In the genomic region with DNA sequence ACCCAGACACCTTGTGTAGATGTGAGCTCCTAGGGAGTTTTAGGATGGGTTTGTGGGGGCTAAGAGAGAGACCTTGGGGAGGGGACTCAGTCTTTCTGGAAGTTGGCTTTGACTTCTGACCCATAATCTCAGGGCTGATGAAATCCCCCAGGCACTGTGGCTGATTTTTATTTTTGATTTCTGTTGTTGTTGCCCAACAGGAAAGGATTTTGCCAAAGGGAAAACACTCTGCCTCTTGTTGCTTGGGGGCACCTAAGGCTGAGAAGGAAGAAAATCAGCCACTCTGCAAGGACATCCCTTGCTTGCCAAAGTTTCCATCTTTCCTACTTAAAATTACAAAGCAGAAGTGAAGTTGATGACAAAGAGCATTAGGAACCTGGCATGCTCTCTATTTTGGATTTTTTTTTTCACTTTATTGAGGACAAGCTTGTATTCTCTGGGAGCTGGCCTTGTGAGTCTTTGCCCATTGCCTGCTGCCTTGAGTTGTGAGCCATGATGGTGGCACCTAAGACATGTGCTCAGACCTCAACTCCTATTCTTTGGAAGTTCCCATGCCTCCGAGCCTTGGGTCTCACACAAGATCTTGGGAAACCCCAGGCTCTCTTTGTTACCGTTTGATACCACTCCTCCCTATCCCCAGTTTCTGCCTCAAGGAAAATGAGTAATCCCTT, we compare ENCODE assay signal across 14 cellular contexts. TPM values are rescaled to one million over a fixed set of nuclear protein-coding genes. Genes with fewer than 3 reads are reported as not detected.
DNase-seq lines count a peak whose midpoint lies in the region; ATAC-seq and TF ChIP-seq lines count a peak whose summit lies in the region.
"Had no signal": no experiment of that assay in that cellular context is flagged by ENCODE, and none has a peak within 500 bp of the region (broad histone marks: within the 10 kb centered on the region; RNA-seq: fewer than 3 reads in every experiment).

No MANE protein-coding gene starts in this region.

- H3K4me3 ChIP-seq in muscle layer of duodenum (ENCODE audit: low read depth in 1 of 2, low read length in 2 of 2) (no peak overlapping the region), upper lobe of left lung (no peak overlapping the region)
- H3K4me3 ChIP-seq: mucosa of descending colon had no signal

- in situ Hi-C loops in SK-MEL-5 (cut with HindIII; ENCODE audit: low pct_unique_long_range_greater_than_20kb, low sequenced_read_pairs): no loop called here

- peaks cover 5% of the 10 kb centered on the region for H3K9me3 Mint-ChIP-seq in type B pancreatic cell
- H3K9me3 Mint-ChIP-seq: stimulated activated effector memory CD8-positive, alpha-beta T cell treated with anti-CD3 and anti-CD28 coated beads, Interleukin-12 subunit alpha, Interleukin-12 subunit beta, amount 100 ng/mL, for 72 hours had no signal

- H3K9me3 ChIP-seq in muscle layer of duodenum (ENCODE audit: control insufficient read depth in 1 of 2, low read length in 2 of 2) (no peaks in the 10 kb centered on the region), upper lobe of left lung (no peaks in the 10 kb centered on the region)

- H3K27ac Mint-ChIP-seq in type B pancreatic cell: no peak overlapping the region
- H3K27ac Mint-ChIP-seq: stimulated activated effector memory CD8-positive, alpha-beta T cell treated with anti-CD3 and anti-CD28 coated beads, Interleukin-12 subunit alpha, Interleukin-12 subunit beta, amount 100 ng/mL, for 72 hours had no signal

- no peak for TF ChIP-seq CTCF in upper lobe of left lung (IDR thresholded peaks at IDR 0.05)
- TF ChIP-seq CTCF in type B pancreatic cell (conservative IDR thresholded peaks at IDR 0.05): no peak

- ATAC-seq in upper lobe of left lung (ENCODE audit: low FRiP score in 2 of 2): no peak
- ATAC-seq: HCT116; stimulated activated effector memory CD8-positive, alpha-beta T cell treated with anti-CD3 and anti-CD28 coated beads, Interleukin-12 subunit alpha, Interleukin-12 subunit beta, amount 100 ng/mL, for 72 hours had no signal

- no peak for TF ChIP-seq POLR2A in upper lobe of left lung (IDR thresholded peaks at IDR 0.05)

- H3K4me1 Mint-ChIP-seq in type B pancreatic cell (ENCODE audit: unreplicated experiment): peaks cover 10% of the 10 kb centered on the region

- H3K27ac ChIP-seq in muscle layer of duodenum (ENCODE audit: low read length) (peak overlapping the region; percentile 0), upper lobe of left lung (peak overlapping the region; percentile 62 to 81 (median 72))

- DNase-seq in SK-MEL-5 (ENCODE audit: low read depth, low spot score) (peak; percentile 37), fibroblast of gingiva (ENCODE audit: low read depth) (peak; percentile 80), upper lobe of left lung (no peak), type B pancreatic cell (ENCODE audit: extremely low spot score, unreplicated experiment) (no peak), NCI-H2196 (lab: John Stamatoyannopoulos, UW; ENCODE audit: unreplicated experiment) (no peak)
- DNase-seq in activated CD8-positive, alpha-beta memory T cell treated with anti-CD3 and anti-CD28 coated beads, Interleukin-2, amount 50 U/mL, for 48 hours: no peak
- DNase-seq: activated gamma-delta T cell treated with Interleukin-2 at 50 U/mL for 16 hours; MM.1S; NCI-H2171; stimulated activated CD4-positive, alpha-beta T cell treated with anti-CD3 and anti-CD28 coated beads, Interleukin-4, amount 100 ng/mL, for 1 hour had no signal

- TF ChIP-seq EP300 in upper lobe of left lung (IDR thresholded peaks at IDR 0.05): no peak

- no peaks in the 10 kb centered on the region for H3K36me3 Mint-ChIP-seq in type B pancreatic cell
- H3K36me3 Mint-ChIP-seq: stimulated activated effector memory CD8-positive, alpha-beta T cell treated with anti-CD3 and anti-CD28 coated beads, Interleukin-12 subunit alpha, Interleukin-12 subunit beta, amount 100 ng/mL, for 72 hours had no signal

- peaks cover 47% of the 10 kb centered on the region for H3K27me3 Mint-ChIP-seq in type B pancreatic cell

- WGBS in upper lobe of left lung, 2 donors: 69 to 70% methylated on average over 2 of the region's 2 CpGs

- H3K4me1 ChIP-seq in muscle layer of duodenum (ENCODE audit: control insufficient read depth in 1 of 2, insufficient read depth in 2 of 2, low read length in 2 of 2) (peaks cover 8 to 26% of the 10 kb centered on the region in 2 donors), upper lobe of left lung (peaks cover 56 to 72% (median 62%) of the 10 kb centered on the region in 4 donors)

- H3K36me3 ChIP-seq in muscle layer of duodenum (ENCODE audit: control insufficient read depth in 1 of 2, insufficient read depth in 2 of 2, low read length in 2 of 2) (no peaks in the 10 kb centered on the region), upper lobe of left lung (no peaks in the 10 kb centered on the region)

- H3K27me3 ChIP-seq in muscle layer of duodenum (ENCODE audit: low read depth, low read length) (no peaks in the 10 kb centered on the region), upper lobe of left lung (peaks cover 0 to 5% (median 0%) of the 10 kb centered on the region in 4 donors)

- H3K4me3 Mint-ChIP-seq in type B pancreatic cell: no peak overlapping the region
- H3K4me3 Mint-ChIP-seq: stimulated activated effector memory CD8-positive, alpha-beta T cell treated with anti-CD3 and anti-CD28 coated beads, Interleukin-12 subunit alpha, Interleukin-12 subunit beta, amount 100 ng/mL, for 72 hours had no signal

RNA-seq across cellular contexts. Expression of gene C1QTNF1, which starts 3.2 kb away (rescaled TPM):
- total RNA-seq in SK-MEL-5 (2014; rRNA removed; shearing (Covaris generic)): 15.7 and 15.8 TPM in 2 replicates
- polyA plus RNA-seq in SK-MEL-5 (2015; cell fraction: cytosol; rRNA removed): 43.3 and 55.9 TPM in 2 replicates
- 2.9 and 3.5 TPM in 2 replicates for polyA plus RNA-seq in SK-MEL-5 (2015; cell fraction: nucleus; rRNA removed)
- total RNA-seq in upper lobe of left lung (10 to 100 TPM in 4 of 6 donors, 1 to 10 TPM in 2; 9.3 to 30.4 (median 14.1) TPM), type B pancreatic cell (ENCODE audit: low replicate concordance) (8.7 and 9.4 TPM in 2 replicates)

RNA-seq across cellular contexts. Expression of gene CANT1, which starts 11.2 kb away (rescaled TPM):
- 104 and 107 TPM in 2 replicates for total RNA-seq in SK-MEL-5 (2014; rRNA removed; shearing (Covaris generic))
- 162 and 163 TPM in 2 replicates for polyA plus RNA-seq in SK-MEL-5 (2015; cell fraction: cytosol; rRNA removed)
- 25.6 and 45.7 TPM in 2 replicates for polyA plus RNA-seq in SK-MEL-5 (2015; cell fraction: nucleus; rRNA removed)
- total RNA-seq in upper lobe of left lung: 10 to 100 TPM; 19.5 to 77.8 (median 38.6) TPM
- total RNA-seq in type B pancreatic cell (ENCODE audit: low replicate concordance): 75.1 and 105 TPM in 2 replicates

RNA-seq across cellular contexts. Expression of gene LGALS3BP, which starts 41.0 kb away (rescaled TPM):
- 1,201 and 1,214 TPM in 2 replicates for total RNA-seq in SK-MEL-5 (2014; rRNA removed; shearing (Covaris generic))
- 3,054 and 3,096 TPM in 2 replicates for polyA plus RNA-seq in SK-MEL-5 (2015; cell fraction: cytosol; rRNA removed)
- polyA plus RNA-seq in SK-MEL-5 (2015; cell fraction: nucleus; rRNA removed): 1,636 and 1,684 TPM in 2 replicates
- total RNA-seq in upper lobe of left lung (1,000 to 10,000 TPM in 1 of 6 donors, 100 to 1,000 TPM in 5; 257 to 1,111 (median 533) TPM), type B pancreatic cell (ENCODE audit: low replicate concordance) (154 and 202 TPM in 2 replicates)

RNA-seq across cellular contexts. Expression of gene ENGASE, which starts 53.9 kb away (rescaled TPM):
- total RNA-seq in SK-MEL-5 (2014; rRNA removed; shearing (Covaris generic)): 12.4 and 17.4 TPM in 2 replicates
- 17.4 and 27.5 TPM in 2 replicates for polyA plus RNA-seq in SK-MEL-5 (2015; cell fraction: cytosol; rRNA removed)
- 712 and 792 TPM in 2 replicates for polyA plus RNA-seq in SK-MEL-5 (2015; cell fraction: nucleus; rRNA removed)
- 100 to 1,000 TPM in 2 of 6 donors, 10 to 100 TPM in 4; 17.2 to 320 (median 55.9) TPM for total RNA-seq in upper lobe of left lung
- 45.0 and 72.6 TPM in 2 replicates for total RNA-seq in type B pancreatic cell (ENCODE audit: low replicate concordance)

Comparison
In these comparisons a context has a peak if more than half of its experiments do, and no peak if none do; other contexts are left out.
1. DNase-seq: peak in SK-MEL-5 (single experiment) and fibroblast of gingiva (single experiment); none in upper lobe of left lung (0 of 2), activated CD8-positive, alpha-beta memory T cell treated with anti-CD3 and anti-CD28 coated beads, Interleukin-2, amount 50 U/mL, for 48 hours (single experiment), type B pancreatic cell (single experiment) and NCI-H2196 (single experiment).